In the genomic region with DNA sequence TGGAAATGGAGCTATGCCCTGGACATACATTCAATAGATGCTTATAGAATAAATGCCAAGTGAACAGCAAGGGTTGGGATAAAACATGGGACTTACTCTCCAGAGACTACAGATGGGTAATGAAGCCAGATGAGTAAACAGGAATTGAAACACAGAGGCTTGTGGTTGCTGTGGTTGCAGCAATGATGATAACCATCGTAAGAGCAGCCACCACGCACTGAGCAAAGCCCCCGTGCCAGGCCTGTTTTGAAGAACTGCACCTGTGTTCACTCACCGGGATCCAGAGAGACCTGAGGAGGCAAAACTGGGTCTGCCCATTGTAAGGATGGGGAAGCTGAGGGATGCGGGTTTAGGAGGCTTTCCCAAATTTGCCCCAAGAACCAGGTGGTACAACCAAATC, we compare ENCODE assay signal across 28 cellular contexts.
DNase-seq lines count a peak whose midpoint lies in the region; FAIRE-seq and TF ChIP-seq lines count a peak whose summit lies in the region.
"Had no signal": no experiment of that assay in that cellular context is flagged by ENCODE, and none has a peak within 500 bp of the region (broad histone marks: within the 10 kb centered on the region; RNA-seq: fewer than 3 reads in every experiment).

No MANE protein-coding gene starts in this region.

- no peaks in the 10 kb centered on the region for H3K27me3 Mint-ChIP-seq in osteocyte (ENCODE audit: unreplicated experiment)
- H3K27me3 Mint-ChIP-seq: memory B cell had no signal

- no peak overlapping the region for H3K4me3 Mint-ChIP-seq in osteocyte (ENCODE audit: unreplicated experiment)
- H3K4me3 Mint-ChIP-seq: effector memory CD8-positive, alpha-beta T cell; memory B cell; nephron had no signal

- H3K4me3 ChIP-seq in tibial artery = no peak overlapping the region
- H3K4me3 ChIP-seq: adrenal gland, SJCRH30 had no signal

- no peak for TF ChIP-seq POLR2A in GM12891 (IDR thresholded peaks at IDR 0.05; ENCODE audit: low read depth, low read length)

- no peaks in the 10 kb centered on the region for H3K9me3 Mint-ChIP-seq in osteocyte (ENCODE audit: unreplicated experiment)
- H3K9me3 Mint-ChIP-seq: nephron had no signal

- no peaks in the 10 kb centered on the region for H3K9me3 ChIP-seq in tibial artery
- H3K9me3 ChIP-seq: adrenal gland, SJCRH30 had no signal

- TF ChIP-seq CTCF in osteocyte (IDR thresholded peaks at IDR 0.05) (no peak), tibial artery (IDR thresholded peaks at IDR 0.05) (no peak)

- intact Hi-C loops in tibial artery (cut with DNase I; ENCODE audit: low total_unique reads) = no loop called here

- no peak overlapping the region for H3K27ac ChIP-seq in tibial artery
- H3K27ac ChIP-seq: adrenal gland, SJCRH30, VCaP had no signal

- no peak for FAIRE-seq in GM12891 (lab: Jason Lieb, UNC)
- FAIRE-seq: H54, islet of Langerhans had no signal

- H3K27ac Mint-ChIP-seq in osteocyte (ENCODE audit: unreplicated experiment) = no peak overlapping the region
- H3K27ac Mint-ChIP-seq: effector memory CD8-positive, alpha-beta T cell; memory B cell; nephron had no signal

- no peaks in the 10 kb centered on the region for H3K36me3 ChIP-seq in tibial artery
- H3K36me3 ChIP-seq: adrenal gland, SJCRH30 had no signal

- no peaks in the 10 kb centered on the region for H3K4me1 ChIP-seq in tibial artery
- H3K4me1 ChIP-seq: adrenal gland, SJCRH30 had no signal

- peak; percentile 17 for DNase-seq in activated T-cell treated with anti-CD3 and anti-CD28 coated beads, Interleukin-2, amount 50 U/mL, for 48 hours
- DNase-seq in activated T-cell treated with anti-CD3 and anti-CD28 coated beads, Interleukin-2, amount 50 U/mL, for 1 hour = no peak
- DNase-seq in GM12891 (ENCODE audit: insufficient read length, low spot score) (no peak), MV-4-11 (lab: John Stamatoyannopoulos, UW) (peak; percentile 53), osteocyte (ENCODE audit: extremely low spot score, unreplicated experiment) (peak; percentile 62), hypothalamus (lab: John Stamatoyannopoulos, UW) (no peak), tibial artery (no peak)
- DNase-seq: adrenal gland; central memory CD4-positive, alpha-beta T cell; COR-L47; cortex of kidney; effector memory CD8-positive, alpha-beta T cell; erythroblast; KBM-7; NCI-H1436; NCI-H2081 treated with DMSO at 0.1 percent for 48 hours; NCI-H2227 treated with DMSO at 0.1 percent for 48 hours; NCI-H526; retina; SJCRH30; SW 1271; T-helper 9 cell; trophoblast cell had no signal

- no peaks in the 10 kb centered on the region for H3K36me3 Mint-ChIP-seq in osteocyte (ENCODE audit: unreplicated experiment)
- H3K36me3 Mint-ChIP-seq: memory B cell had no signal

- H3K4me1 Mint-ChIP-seq in osteocyte (ENCODE audit: unreplicated experiment) = no peaks in the 10 kb centered on the region
- H3K4me1 Mint-ChIP-seq: memory B cell, nephron had no signal

- no peaks in the 10 kb centered on the region for H3K27me3 ChIP-seq in tibial artery
- H3K27me3 ChIP-seq: adrenal gland had no signal

TF ChIP-seq in GM12891, 5 proteins besides CTCF, POLR2A, EP300 and RAD21:
- peak; percentile 40; the same call in 1 of the 2 replicates for TF ChIP-seq SPI1 (IDR thresholded peaks at IDR 0.05; ENCODE audit: low read depth, low read length)
- no peak for TF ChIP-seq POU2F2 (IDR thresholded peaks at IDR 0.05; ENCODE audit: low read depth, low read length)

Comparison
In these comparisons a context has a peak if more than half of its experiments do, and no peak if none do; other contexts are left out.
1. DNase-seq: peak in activated T-cell treated with anti-CD3 and anti-CD28 coated beads, Interleukin-2, amount 50 U/mL, for 48 hours (2 of 2), MV-4-11 (single experiment) and osteocyte (single experiment); none in activated T-cell treated with anti-CD3 and anti-CD28 coated beads, Interleukin-2, amount 50 U/mL, for 1 hour (single experiment), GM12891 (single experiment), hypothalamus (0 of 51) and tibial artery (0 of 2).